In the genomic region with DNA sequence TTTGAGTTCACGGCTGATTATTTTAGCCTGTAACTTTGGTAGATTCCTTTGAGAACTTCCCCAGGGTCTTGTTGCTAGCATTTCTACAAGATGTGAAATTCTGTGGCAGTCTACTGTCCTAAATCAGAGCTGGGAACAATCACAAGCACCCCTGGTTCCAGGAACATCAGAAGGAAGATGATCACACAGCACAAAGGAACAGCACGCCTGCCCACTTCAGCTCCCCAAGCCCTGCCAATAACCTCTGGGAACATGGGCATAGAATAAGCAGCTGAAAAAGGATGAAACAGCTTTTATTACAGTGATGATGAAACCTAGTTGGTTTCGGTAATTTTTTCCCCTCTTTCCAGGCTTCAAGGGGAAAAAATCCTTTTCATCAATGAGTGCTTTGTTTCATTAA, we compare ENCODE assay signal across 19 cellular contexts. TPM values are rescaled to one million over a fixed set of nuclear protein-coding genes. Genes with fewer than 3 reads are reported as not detected.
DNase-seq lines count a peak whose midpoint lies in the region; ATAC-seq and TF ChIP-seq lines count a peak whose summit lies in the region.
"Had no signal": no experiment of that assay in that cellular context is flagged by ENCODE, and none has a peak within 500 bp of the region (broad histone marks: within the 10 kb centered on the region; RNA-seq: fewer than 3 reads in every experiment).

No MANE protein-coding gene starts in this region.

- H2AFZ ChIP-seq in neuronal stem cell (ENCODE audit: low read length) = peak overlapping the region; percentile 74

- no peak overlapping the region for H3K18ac ChIP-seq in neuronal stem cell (ENCODE audit: low read length)

- H3K27me3 ChIP-seq in NT2/D1 (ENCODE audit: insufficient read depth, insufficient read length) = no peaks in the 10 kb centered on the region
- no peaks in the 10 kb centered on the region for H3K27me3 ChIP-seq in neuronal stem cell (ENCODE audit: control insufficient read depth in 3 of 3, insufficient read depth in 3 of 3, low read depth in 1 of 3, low read length in 3 of 3)
- H3K27me3 ChIP-seq in sigmoid colon = no peaks in the 10 kb centered on the region

- H3K9me3 ChIP-seq in NT2/D1 (ENCODE audit: insufficient read depth, low read length) = no peaks in the 10 kb centered on the region
- no peaks in the 10 kb centered on the region for H3K9me3 ChIP-seq in neuronal stem cell (replicated peaks in 1 of 2; ENCODE audit: control insufficient read depth in 2 of 2, insufficient read depth in 1 of 2, low read depth in 1 of 2, low read length in 2 of 2)
- no peaks in the 10 kb centered on the region for H3K9me3 ChIP-seq in sigmoid colon

- H3K9ac ChIP-seq in NT2/D1 (ENCODE audit: insufficient read length, low read depth) (peak overlapping the region; percentile 78), neuronal stem cell (ENCODE audit: low read depth, low read length, poor library complexity) (no peak overlapping the region)

- no peak overlapping the region for H2AK5ac ChIP-seq in neuronal stem cell (ENCODE audit: low read depth, low read length)

- H3K4me2 ChIP-seq in neuronal stem cell (ENCODE audit: insufficient read depth, low read length, poor library complexity, severe bottlenecking) = peak overlapping the region; percentile 56

- DNase-seq in NCI-H1092 treated with DMSO at 0.1 percent for 48 hours (lab: John Stamatoyannopoulos, UW) (peak; percentile 64), NCI-H1092 (lab: John Stamatoyannopoulos, UW) (no peak), NT2/D1 (ENCODE audit: low read depth, low spot score) (no peak), foreskin melanocyte (peak; percentile 51), neuronal stem cell (ENCODE audit: low spot score) (no peak), sigmoid colon (no peak), SW 1271 (lab: John Stamatoyannopoulos, UW) (no peak)
- DNase-seq: activated CD4-positive, alpha-beta T cell treated with anti-CD3 and anti-CD28 coated beads for 36 hours; activated CD8-positive, alpha-beta memory T cell treated with anti-CD3 and anti-CD28 coated beads, Interleukin-2, amount 50 U/mL, for 48 hours; activated gamma-delta T cell treated with Interleukin-2 at 50 U/mL for 16 hours; cortex of kidney; kidney glomerular epithelial cell; NCI-H226 had no signal

- TF ChIP-seq EP300 in sigmoid colon (IDR thresholded peaks at IDR 0.05) = no peak

- H3K27ac ChIP-seq in neuronal stem cell (replicated peaks; ENCODE audit: low read length) = no peak overlapping the region
- H3K27ac ChIP-seq in sigmoid colon = no peak overlapping the region
- H3K27ac ChIP-seq: 22Rv1, skin epidermis had no signal

- intact Hi-C loops in sigmoid colon (cut with DNase I) = no loop called here

- no peak for TF ChIP-seq POLR2A in sigmoid colon (IDR thresholded peaks at IDR 0.05)

- no peaks in the 10 kb centered on the region for H3K79me1 ChIP-seq in neuronal stem cell (ENCODE audit: low read depth, low read length)

- H2BK5ac ChIP-seq in neuronal stem cell (ENCODE audit: low read length) = no peak overlapping the region

- H3K4me1 ChIP-seq in NT2/D1 (ENCODE audit: insufficient read depth, insufficient read length) (peaks cover 5% of the 10 kb centered on the region), neuronal stem cell (ENCODE audit: control insufficient read depth in 2 of 2, insufficient read depth in 1 of 2, low read depth in 1 of 2, low read length in 2 of 2) (peaks cover 18 to 23% of the 10 kb centered on the region in 2 donors), sigmoid colon (peaks cover 0 to 6% (median 6%) of the 10 kb centered on the region in 4 donors)

- no peak overlapping the region for H2BK15ac ChIP-seq in neuronal stem cell (ENCODE audit: low read length)

- H2BK120ac ChIP-seq in neuronal stem cell (ENCODE audit: low read depth, low read length) = no peak overlapping the region

- no peak overlapping the region for H3K14ac ChIP-seq in neuronal stem cell (ENCODE audit: low read length)

- no peak for TF ChIP-seq CTCF in sigmoid colon (IDR thresholded peaks at IDR 0.05)

- no peak overlapping the region for H2BK12ac ChIP-seq in neuronal stem cell (ENCODE audit: low read length)

- H4K8ac ChIP-seq in neuronal stem cell (ENCODE audit: low read depth, low read length) = no peak overlapping the region

- H3K4ac ChIP-seq in neuronal stem cell (ENCODE audit: low read length) = no peak overlapping the region

- H3K4me3 ChIP-seq in NT2/D1 (ENCODE audit: insufficient read length, low read depth) (peak overlapping the region; percentile 60), neuronal stem cell (ENCODE audit: low read length in 2 of 2) (peak overlapping the region; percentile 61 to 82), sigmoid colon (no peak overlapping the region)
- H3K4me3 ChIP-seq: skin epidermis had no signal

- no peak overlapping the region for H4K91ac ChIP-seq in neuronal stem cell (ENCODE audit: low read depth, low read length, poor library complexity)

- ATAC-seq in GM21528 (IDR thresholded peaks at IDR 0.05; ENCODE audit: low FRiP score, unreplicated experiment) = no peak
- ATAC-seq: activated CD4-positive, alpha-beta T cell treated with anti-CD3 and anti-CD28 coated beads for 36 hours; stimulated activated effector memory CD8-positive, alpha-beta T cell treated with anti-CD3 and anti-CD28 coated beads, Interleukin-12 subunit alpha, Interleukin-12 subunit beta, amount 100 ng/mL, for 72 hours had no signal

- WGBS in neuronal stem cell (ENCODE audit: extremely low coverage in 2 of 2, insufficient read length in 2 of 2, insufficient replicate concordance in 1 of 2), 2 donors = no CpG with 5 or more reads among the region's 3 CpGs
- WGBS in sigmoid colon, 2 donors = 80 to 86% methylated on average over 3 of the region's 3 CpGs

- H3K36me3 ChIP-seq in NT2/D1 (ENCODE audit: insufficient read depth, insufficient read length, low read length) (peaks cover 4% of the 10 kb centered on the region), neuronal stem cell (replicated peaks in 1 of 2; ENCODE audit: control insufficient read depth in 2 of 2, insufficient read depth in 2 of 2, low read length in 2 of 2) (peaks cover 0 to 16% of the 10 kb centered on the region in 2 donors), sigmoid colon (no peaks in the 10 kb centered on the region)

- no peak overlapping the region for H3K23ac ChIP-seq in neuronal stem cell (ENCODE audit: low read depth, low read length, poor library complexity)

RNA-seq across cellular contexts. Expression of a gene that starts 12.3 kb away (rescaled TPM):
- polyA plus RNA-seq in neuronal stem cell (2013, experiment 1 of 2) = 32.4 TPM
- polyA plus RNA-seq in neuronal stem cell (2013, experiment 2 of 2) = 33.4 TPM
- total RNA-seq in sigmoid colon = under 1 TPM in 1 of 4 donors, not detected in 3; 0.36 TPM
- under 1 TPM in 1 of 3 donors, not detected in 2; 0.98 TPM for polyA plus RNA-seq in sigmoid colon
- total RNA-seq: osteocyte, ureter had no signal

RNA-seq across cellular contexts. Expression of a gene that starts 33.4 kb away (rescaled TPM):
- polyA plus RNA-seq in neuronal stem cell (2013, experiment 1 of 2) = 49.7 TPM
- polyA plus RNA-seq in neuronal stem cell (2013, experiment 2 of 2) = 51.1 TPM
- total RNA-seq in sigmoid colon = 100 to 1,000 TPM in 1 of 4 donors, 10 to 100 TPM in 3; 52.5 to 106 (median 81.3) TPM
- polyA plus RNA-seq in sigmoid colon = 10 to 100 TPM; 36.8 to 47.1 (median 43.8) TPM

Comparison
In these comparisons a context has a peak if more than half of its experiments do, and no peak if none do; other contexts are left out.
1. DNase-seq: peak in NCI-H1092 treated with DMSO at 0.1 percent for 48 hours (single experiment) and foreskin melanocyte (single experiment); none in NCI-H1092 (single experiment), NT2/D1 (single experiment), neuronal stem cell (single experiment), sigmoid colon (single experiment) and SW 1271 (0 of 2).
2. H3K4me3 ChIP-seq: peak in NT2/D1 (single experiment) and neuronal stem cell (2 of 2); none in sigmoid colon (0 of 4).